17 cellular contexts compared by ENCODE assay signal in genomic region chr3:130712718-130713423, GRCh38. TPM values are rescaled to one million over a fixed set of nuclear protein-coding genes. Genes with fewer than 3 reads are reported as not detected.
DNase-seq lines count a peak whose midpoint lies in the region; ATAC-seq and TF ChIP-seq lines count a peak whose summit lies in the region.
"Had no signal": no experiment of that assay in that cellular context is flagged by ENCODE, and none has a peak within 500 bp of the region (broad histone marks: within the 10 kb centered on the region; RNA-seq: fewer than 3 reads in every experiment).

No MANE protein-coding gene starts in this region.

- H3K4me3 Mint-ChIP-seq in activated T-helper 1 cell treated with anti-CD3 and anti-CD28 coated beads, Interleukin-12 subunit alpha, Interleukin-12 subunit beta, Interleukin-2, Interleukin-4 antibody, amounts not matched to agents 30 ng/mL and 10 ng/mL and 1 ng/mL, durations not matched to agents 14 hours and 24 hours and 36 hours = no peak overlapping the region
- no peak overlapping the region for H3K4me3 Mint-ChIP-seq in stimulated activated memory B cell treated with anti-CD40 and anti-IgM and Interleukin-4, amounts not matched to agents 10 μg/mL and 1 μg/mL and 100 μg/mL, for 72 hours
- H3K4me3 Mint-ChIP-seq: CD4-positive, alpha-beta memory T cell had no signal

- H3K27me3 Mint-ChIP-seq in activated T-helper 1 cell treated with anti-CD3 and anti-CD28 coated beads, Interleukin-12 subunit alpha, Interleukin-12 subunit beta, Interleukin-2, Interleukin-4 antibody, amounts not matched to agents 30 ng/mL and 10 ng/mL and 1 ng/mL, durations not matched to agents 14 hours and 24 hours and 36 hours (ENCODE audit: insufficient read depth) = no peaks in the 10 kb centered on the region
- no peaks in the 10 kb centered on the region for H3K27me3 Mint-ChIP-seq in stimulated activated memory B cell treated with anti-CD40 and anti-IgM and Interleukin-4, amounts not matched to agents 10 μg/mL and 1 μg/mL and 100 μg/mL, for 72 hours
- H3K27me3 Mint-ChIP-seq: CD4-positive, alpha-beta memory T cell had no signal

- H3K9me3 Mint-ChIP-seq in activated T-helper 1 cell treated with anti-CD3 and anti-CD28 coated beads, Interleukin-12 subunit alpha, Interleukin-12 subunit beta, Interleukin-2, Interleukin-4 antibody, amounts not matched to agents 30 ng/mL and 10 ng/mL and 1 ng/mL, durations not matched to agents 14 hours and 24 hours and 36 hours = no peaks in the 10 kb centered on the region
- no peaks in the 10 kb centered on the region for H3K9me3 Mint-ChIP-seq in stimulated activated memory B cell treated with anti-CD40 and anti-IgM and Interleukin-4, amounts not matched to agents 10 μg/mL and 1 μg/mL and 100 μg/mL, for 72 hours

- H4K20me1 ChIP-seq in osteoblast (ENCODE audit: insufficient read depth, low read length) = no peaks in the 10 kb centered on the region

- POLR2A ChIA-PET in HEK293 (lab: Yijun Ruan, JAX) = no interaction called here

- H3K4me3 ChIP-seq in HEK293 (ENCODE audit: low read depth, low read length) (no peak overlapping the region), osteoblast (ENCODE audit: insufficient read depth, low read length) (no peak overlapping the region)

- no peak for TF ChIP-seq CTCF in HEK293 (tag by site-specific recombination; IDR thresholded peaks at IDR 0.05)
- TF ChIP-seq CTCF in osteoblast (IDR thresholded peaks at IDR 0.05; ENCODE audit: extremely low read depth, low read depth, low read length) = no peak

- no peaks in the 10 kb centered on the region for H3K27me3 ChIP-seq in osteoblast (ENCODE audit: insufficient read depth, low read length)

- no peaks in the 10 kb centered on the region for H3K79me2 ChIP-seq in osteoblast (ENCODE audit: insufficient read depth, low read length)

- no peak overlapping the region for H2AFZ ChIP-seq in osteoblast (ENCODE audit: low read length)

- H3K4me1 Mint-ChIP-seq in activated T-helper 1 cell treated with anti-CD3 and anti-CD28 coated beads, Interleukin-12 subunit alpha, Interleukin-12 subunit beta, Interleukin-2, Interleukin-4 antibody, amounts not matched to agents 30 ng/mL and 10 ng/mL and 1 ng/mL, durations not matched to agents 14 hours and 24 hours and 36 hours (ENCODE audit: low read depth) = peaks cover 6% of the 10 kb centered on the region
- H3K4me1 Mint-ChIP-seq in stimulated activated memory B cell treated with anti-CD40 and anti-IgM and Interleukin-4, amounts not matched to agents 10 μg/mL and 1 μg/mL and 100 μg/mL, for 72 hours = no peaks in the 10 kb centered on the region

- H3K4me2 ChIP-seq in osteoblast (ENCODE audit: insufficient read depth, low read length) = no peak overlapping the region

- H3K9me3 ChIP-seq in HEK293 (ENCODE audit: control insufficient read depth, insufficient read depth, low read depth, low read length) (no peaks in the 10 kb centered on the region), osteoblast (ENCODE audit: low read depth, low read length) (no peaks in the 10 kb centered on the region)

- peak overlapping the region; percentile 4 for H3K27ac Mint-ChIP-seq in activated T-helper 1 cell treated with anti-CD3 and anti-CD28 coated beads, Interleukin-12 subunit alpha, Interleukin-12 subunit beta, Interleukin-2, Interleukin-4 antibody, amounts not matched to agents 30 ng/mL and 10 ng/mL and 1 ng/mL, durations not matched to agents 14 hours and 24 hours and 36 hours
- H3K27ac Mint-ChIP-seq in stimulated activated memory B cell treated with anti-CD40 and anti-IgM and Interleukin-4, amounts not matched to agents 10 μg/mL and 1 μg/mL and 100 μg/mL, for 72 hours = no peak overlapping the region

- CTCF ChIA-PET in HEK293 (lab: Yijun Ruan, JAX) = no interaction called here

- no peak for ATAC-seq in stimulated activated memory B cell treated with anti-CD40 and anti-IgM and Interleukin-4, amounts not matched to agents 10 μg/mL and 1 μg/mL and 100 μg/mL, for 72 hours
- ATAC-seq: PC-3 had no signal

- H3K36me3 ChIP-seq in HEK293 (ENCODE audit: control insufficient read depth in 2 of 2, insufficient read depth in 1 of 2, low read length in 2 of 2) = peaks cover 0 to 56% of the 10 kb centered on the region in 2 experiments; a peak in 2 of 3 replicates
- H3K36me3 ChIP-seq in osteoblast (ENCODE audit: insufficient read depth, low read length) = peaks cover 12% of the 10 kb centered on the region

- H3K36me3 Mint-ChIP-seq in activated T-helper 1 cell treated with anti-CD3 and anti-CD28 coated beads, Interleukin-12 subunit alpha, Interleukin-12 subunit beta, Interleukin-2, Interleukin-4 antibody, amounts not matched to agents 30 ng/mL and 10 ng/mL and 1 ng/mL, durations not matched to agents 14 hours and 24 hours and 36 hours (ENCODE audit: low read depth) = peaks cover 34% of the 10 kb centered on the region
- H3K36me3 Mint-ChIP-seq in stimulated activated memory B cell treated with anti-CD40 and anti-IgM and Interleukin-4, amounts not matched to agents 10 μg/mL and 1 μg/mL and 100 μg/mL, for 72 hours = peaks cover 71% of the 10 kb centered on the region

- intact Hi-C loops in activated T-helper 1 cell treated with anti-CD3 and anti-CD28 coated beads, Interleukin-12 subunit alpha, Interleukin-12 subunit beta, Interleukin-2, Interleukin-4 antibody, amounts not matched to agents 30 ng/mL and 10 ng/mL and 1 ng/mL, durations not matched to agents 14 hours and 24 hours and 36 hours (cut with micrococcal nuclease) = no loop called here

- DNase-seq in NCI-H526 treated with DMSO at 0.1 percent for 48 hours (lab: John Stamatoyannopoulos, UW) (peak; percentile 7), osteoblast (ENCODE audit: insufficient read length, low spot score, missing footprints) (peak; percentile 19), HCEC 1CT (no peak), HuH-7.5 (ENCODE audit: low spot score) (no peak)
- no peak for DNase-seq in activated T-helper 1 cell treated with anti-CD3 and anti-CD28 coated beads, Interleukin-12 subunit alpha, Interleukin-12 subunit beta, Interleukin-2, Interleukin-4 antibody, amounts not matched to agents 30 ng/mL and 10 ng/mL and 1 ng/mL, durations not matched to agents 14 hours and 24 hours and 36 hours (ENCODE audit: low spot score)
- DNase-seq: ACHN; CD4-positive, alpha-beta memory T cell; DND-41; GF-D8; NCI-H1436 treated with DMSO at 0.1 percent for 48 hours; NCI-H2081; NCI-H2227 treated with DMSO at 0.1 percent for 48 hours; NCI-H69; NK-92 treated with Interleukin-12 subunit alpha and Interleukin-12 subunit beta, amount 100 ng/mL, for 24 hours; PC-3 had no signal

- H3K4me1 ChIP-seq in HEK293 (ENCODE audit: control insufficient read depth, insufficient read depth, low read length) = no peaks in the 10 kb centered on the region
- no peaks in the 10 kb centered on the region for H3K4me1 ChIP-seq in osteoblast (ENCODE audit: insufficient read depth, low read length)

- H3K27ac ChIP-seq in HEK293 (ENCODE audit: extremely low read depth, low read depth, low read length) (no peak overlapping the region), osteoblast (ENCODE audit: low read depth, low read length) (no peak overlapping the region)

TF ChIP-seq in HEK293, 187 proteins besides CTCF, POLR2A, EP300 and RAD21:
- TF ChIP-seq PRDM4 (tag by site-specific recombination; IDR thresholded peaks at IDR 0.05) (no peak), SCRT2 (tag by site-specific recombination; IDR thresholded peaks at IDR 0.05) (peak; percentile 49)

RNA-seq across cellular contexts. Expression of gene PIK3R4, which starts 33.8 kb away (rescaled TPM):
- 33.1 and 35.4 TPM in 2 replicates for total RNA-seq in activated T-helper 1 cell treated with anti-CD3 and anti-CD28 coated beads, Interleukin-12 subunit alpha, Interleukin-12 subunit beta, Interleukin-2, Interleukin-4 antibody, amounts not matched to agents 30 ng/mL and 10 ng/mL and 1 ng/mL, durations not matched to agents 14 hours and 24 hours and 36 hours
- total RNA-seq in osteoblast = 30.4 and 35.5 TPM in 2 replicates

Comparison
In these comparisons a context has a peak if more than half of its experiments do, and no peak if none do; other contexts are left out.
1. DNase-seq: peak in NCI-H526 treated with DMSO at 0.1 percent for 48 hours (single experiment) and osteoblast (single experiment); none in activated T-helper 1 cell treated with anti-CD3 and anti-CD28 coated beads, Interleukin-12 subunit alpha, Interleukin-12 subunit beta, Interleukin-2, Interleukin-4 antibody, amounts not matched to agents 30 ng/mL and 10 ng/mL and 1 ng/mL, durations not matched to agents 14 hours and 24 hours and 36 hours (single experiment), HCEC 1CT (single experiment) and HuH-7.5 (single experiment).